ENCODE assay signal across 9 cellular contexts in the genomic region with DNA sequence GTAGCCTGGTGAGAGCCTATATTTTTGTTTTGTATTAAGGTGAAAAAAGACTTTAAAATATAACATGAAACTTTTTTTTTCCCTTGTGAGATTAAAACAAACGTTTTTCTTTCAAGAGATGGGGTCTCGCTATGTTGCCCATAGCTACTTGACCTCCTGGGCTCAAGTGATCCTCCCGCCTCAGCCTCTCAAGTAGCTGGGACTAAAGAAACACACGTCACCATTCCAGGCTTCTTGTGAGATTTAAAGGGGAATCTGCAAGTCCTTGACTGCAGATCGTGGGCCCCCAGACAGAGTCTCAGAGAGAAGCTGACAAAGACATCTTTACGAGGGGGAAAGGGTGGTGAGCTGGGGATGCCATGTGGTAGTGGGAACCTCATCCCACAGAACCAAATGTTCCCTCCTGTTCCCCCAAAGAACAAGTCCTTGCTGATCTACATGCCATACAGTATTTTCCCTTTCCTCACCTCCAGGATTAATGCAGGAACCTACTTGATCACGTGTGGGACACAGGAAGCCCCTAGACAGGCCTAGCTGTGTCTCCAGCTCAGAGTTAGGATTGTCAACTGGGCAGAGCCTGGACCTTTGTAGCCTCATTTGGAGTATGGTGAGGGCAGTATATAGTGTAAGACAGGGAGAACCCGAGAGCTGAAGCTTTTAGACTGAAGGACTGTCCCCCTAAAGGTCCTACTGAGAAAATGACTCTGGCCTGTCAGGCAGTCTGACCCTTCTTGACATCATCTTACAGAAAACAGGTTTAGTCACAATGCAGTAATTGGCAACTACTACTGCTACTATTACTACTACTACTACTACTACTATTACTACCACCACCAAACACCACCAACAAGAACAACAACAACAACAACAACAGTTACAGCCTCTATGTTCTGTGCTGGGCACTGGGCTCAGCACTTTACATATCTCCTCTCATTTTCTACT. TPM values are rescaled to one million over a fixed set of nuclear protein-coding genes. Genes with fewer than 3 reads are reported as not detected.
A peak's percentile ranks its signal among the peaks of the same experiment; 100 is the strongest.
DNase-seq lines count a peak whose midpoint lies in the region; ATAC-seq and TF ChIP-seq lines count a peak whose summit lies in the region.
"Had no signal": no experiment of that assay in that cellular context is flagged by ENCODE, and none has a peak within 500 bp of the region (broad histone marks: within the 10 kb centered on the region; RNA-seq: fewer than 3 reads in every experiment).

No MANE protein-coding gene starts in this region.

- H3K36me3 ChIP-seq in DND-41 (ENCODE audit: insufficient read depth, low read length) (peaks cover 26% of the 10 kb centered on the region), Panc1 (ENCODE audit: control insufficient read depth, insufficient read depth, low read length) (peaks cover 10% of the 10 kb centered on the region), prostate gland (no peaks in the 10 kb centered on the region)

- H3K9ac ChIP-seq in DND-41 (ENCODE audit: low read depth, low read length) = peak overlapping the region; percentile 45

- peaks cover 58% of the 10 kb centered on the region for H3K4me1 ChIP-seq in DND-41 (ENCODE audit: insufficient read depth, low read length)
- H3K4me1 ChIP-seq in Panc1 (ENCODE audit: control insufficient read depth, insufficient read depth, low read length) = peaks cover 52% of the 10 kb centered on the region
- peaks cover 26% of the 10 kb centered on the region for H3K4me1 ChIP-seq in prostate gland (replicated peaks)

- POLR2A ChIA-PET in Panc1 (lab: Charles Lee) = no interaction called here

- peak overlapping the region; percentile 29; the same call in 1 of the 2 replicates for H2AFZ ChIP-seq in DND-41 (ENCODE audit: low read depth, low read length)

- H3K4me3 ChIP-seq in DND-41 (ENCODE audit: low read depth in 1 of 2, low read length in 2 of 2) = peak overlapping the region in 1 of 2 experiments; percentile 51; a peak in 2 of 4 replicates
- peak overlapping the region; percentile 94 to 98 for H3K4me3 ChIP-seq in Panc1 (ENCODE audit: low read depth in 2 of 2, low read length in 2 of 2)
- H3K4me3 ChIP-seq in prostate gland = no peak overlapping the region

- H3K27me3 ChIP-seq in DND-41 (ENCODE audit: insufficient read depth, low read length, poor library complexity) (no peaks in the 10 kb centered on the region), Panc1 (ENCODE audit: control insufficient read depth, insufficient read depth, low read length) (no peaks in the 10 kb centered on the region), prostate gland (replicated peaks; ENCODE audit: insufficient read depth) (no peaks in the 10 kb centered on the region)

- peak overlapping the region; percentile 74 for H3K4me2 ChIP-seq in DND-41 (ENCODE audit: insufficient read depth, low read length)

- CTCF ChIA-PET in Panc1 (lab: Charles Lee) = no interaction called here

- in situ Hi-C loops in Panc1 (cut with HindIII; ENCODE audit: low pct_unique_long_range_greater_than_20kb, low sequenced_read_pairs) = no loop called here

- TF ChIP-seq CTCF in DND-41 (IDR thresholded peaks at IDR 0.05; ENCODE audit: borderline replicate concordance, extremely low read depth, low read length, poor library complexity, severe bottlenecking) (no peak), Panc1 (IDR thresholded peaks at IDR 0.05) (no peak), prostate gland (IDR thresholded peaks at IDR 0.05) (no peak)

- no TSS peak for BruUV-seq in Panc1 (replicated peaks; lab: Mats Ljungman, UMichigan)

- no peak for TF ChIP-seq POLR2A in prostate gland (IDR thresholded peaks at IDR 0.05)

- peaks cover 85% of the 10 kb centered on the region for H3K79me2 ChIP-seq in DND-41 (ENCODE audit: insufficient read depth, low read length)

- intact Hi-C loops in Panc1 (cut with micrococcal nuclease; ENCODE audit: unreplicated experiment) (no loop called here), prostate gland (cut with DNase I) (no loop called here)

- peaks cover 16% of the 10 kb centered on the region for H4K20me1 ChIP-seq in DND-41 (ENCODE audit: insufficient read depth, low read length)

- no peak for ATAC-seq in DND-41 (ENCODE audit: insufficient read depth, low read depth)
- ATAC-seq in Panc1 = no peak
- no peak for ATAC-seq in HG03342 (IDR thresholded peaks at IDR 0.05; ENCODE audit: unreplicated experiment)

- DNase-seq in DND-41 (peak; percentile 40), Panc1 (ENCODE audit: low read depth, low spot score) (no peak), dermis blood vessel endothelial cell (peak; percentile 29), prostate gland (ENCODE audit: low spot score) (no peak), NCI-H1092 treated with DMSO at 0.1 percent for 48 hours (lab: John Stamatoyannopoulos, UW) (no peak), HuH-7 (ENCODE audit: low spot score) (no peak)
- DNase-seq in effector CD4-positive, alpha-beta T cell = no peak
- DNase-seq: NCI-H748 treated with DMSO at 0.1 percent for 48 hours had no signal

- H3K27ac ChIP-seq in DND-41 (ENCODE audit: low read length) = peak overlapping the region; percentile 81
- peak overlapping the region; percentile 98 for H3K27ac ChIP-seq in Panc1 (ENCODE audit: low read length)
- peak overlapping the region; percentile 69 to 74 for H3K27ac ChIP-seq in prostate gland

- H3K9me3 ChIP-seq in DND-41 (ENCODE audit: insufficient read depth, low read length, severe bottlenecking) = no peaks in the 10 kb centered on the region
- no peaks in the 10 kb centered on the region for H3K9me3 ChIP-seq in Panc1 (ENCODE audit: control insufficient read depth, insufficient read depth, low read depth, low read length)
- no peaks in the 10 kb centered on the region for H3K9me3 ChIP-seq in prostate gland

- WGBS in prostate gland = 41% methylated on average over 8 of the region's 8 CpGs

RNA-seq across cellular contexts. Expression of gene MAP3K14, which starts 4.1 kb away (rescaled TPM):
- total RNA-seq in Panc1 (2021; ENCODE audit: unreplicated experiment) (80.8 TPM), dermis blood vessel endothelial cell (3.2 and 4.1 TPM in 2 replicates), prostate gland (10 to 100 TPM; 12.5 to 16.1 TPM)
- polyA plus RNA-seq in Panc1 (2012; ENCODE audit: insufficient read length) = 60.3 TPM

RNA-seq across cellular contexts. Expression of gene SPATA32, which starts 50.9 kb away (rescaled TPM):
- total RNA-seq in Panc1 (2021; ENCODE audit: unreplicated experiment) = 0.26 TPM
- 0.17 TPM for polyA plus RNA-seq in Panc1 (2012; ENCODE audit: insufficient read length)
- 0.05 TPM in 1 of 2 replicates, not detected in the other for total RNA-seq in dermis blood vessel endothelial cell
- total RNA-seq in prostate gland = 1 to 10 TPM in 1 of 2 donors, not detected in 1; 3.2 TPM

Comparison
In these comparisons a context has a peak if more than half of its experiments do, and no peak if none do; other contexts are left out.
1. DNase-seq: peak in DND-41 (single experiment) and dermis blood vessel endothelial cell (single experiment); none in Panc1 (single experiment), prostate gland (single experiment), NCI-H1092 treated with DMSO at 0.1 percent for 48 hours (single experiment), effector CD4-positive, alpha-beta T cell (single experiment) and HuH-7 (single experiment).
2. H3K4me3 ChIP-seq: peak in Panc1 (2 of 2); none in prostate gland (0 of 2).
3. Peak in every context shown above with its lines, with median percentiles within 50 percentile points of each other: H3K27ac ChIP-seq.